ENCODE assay signal across 27 cellular contexts in the genomic region with DNA sequence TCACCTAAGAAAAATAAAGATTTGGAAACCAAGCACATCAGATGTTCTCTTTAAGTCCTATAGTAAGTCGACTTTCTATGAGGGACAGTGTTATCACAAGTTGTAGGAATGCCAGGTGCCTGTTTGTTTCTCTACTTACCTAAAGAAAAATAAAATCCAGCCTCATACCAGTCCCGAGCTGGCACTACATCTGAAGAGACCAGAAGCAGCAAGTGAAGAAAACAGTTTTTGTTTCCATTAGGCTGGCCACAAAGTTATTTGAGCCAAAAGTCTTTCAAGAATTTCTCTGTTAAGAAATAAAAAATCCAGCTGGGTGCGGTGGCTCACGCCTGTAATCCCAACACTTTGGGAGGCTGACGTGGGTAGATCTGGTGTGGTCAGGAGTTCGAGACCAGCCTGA.
"Had no signal": no experiment of that assay in that cellular context is flagged by ENCODE, and none has a peak within 500 bp of the region (broad histone marks: within the 10 kb centered on the region; RNA-seq: fewer than 3 reads in every experiment).

No MANE protein-coding gene starts in this region.

- H3K4me1 Mint-ChIP-seq: stimulated activated effector memory CD8-positive, alpha-beta T cell treated with anti-CD3 and anti-CD28 coated beads, Interleukin-12 subunit alpha, Interleukin-12 subunit beta, amount 100 ng/mL, for 72 hours; stimulated activated memory B cell treated with anti-CD40 and anti-IgM and Interleukin-4, amounts not matched to agents 10 μg/mL and 1 μg/mL and 100 μg/mL, for 72 hours; stimulated activated naive B cell treated with anti-CD40 and anti-IgM and Interleukin-4, amounts not matched to agents 10 μg/mL and 1 μg/mL and 100 μg/mL, for 72 hours; stimulated activated naive CD8-positive, alpha-beta T cell treated with anti-CD3 and anti-CD28 coated beads, Interleukin-15, amount 100 ng/mL, for 72 hours had no signal

- H3K27me3 Mint-ChIP-seq: stimulated activated memory B cell treated with anti-CD40 and anti-IgM and Interleukin-4, amounts not matched to agents 10 μg/mL and 1 μg/mL and 100 μg/mL, for 72 hours; stimulated activated naive B cell treated with anti-CD40 and anti-IgM and Interleukin-4, amounts not matched to agents 10 μg/mL and 1 μg/mL and 100 μg/mL, for 72 hours; stimulated activated naive CD8-positive, alpha-beta T cell treated with anti-CD3 and anti-CD28 coated beads, Interleukin-15, amount 100 ng/mL, for 72 hours; stimulated activated naive CD8-positive, alpha-beta T cell treated with anti-CD3 and anti-CD28 coated beads, Interleukin-15, Interleukin-2, amounts not matched to agents 100 ng/mL and 50 ng/mL, for 24 hours; type B pancreatic cell had no signal

- DNase-seq: stimulated activated CD4-positive, alpha-beta T cell treated with anti-CD3 and anti-CD28 coated beads, Interleukin-2, amount 100 ng/mL, for 48 hours; stimulated activated CD4-positive, alpha-beta T cell treated with anti-CD3 and anti-CD28 coated beads, Interleukin-4, amount 100 ng/mL, for 1 hour; stimulated activated CD4-positive, alpha-beta T cell treated with anti-CD3 and anti-CD28 coated beads, Interleukin-4, amount 100 ng/mL, for 24 hours; stimulated activated CD4-positive, alpha-beta T cell treated with anti-CD3 and anti-CD28 coated beads, Interleukin-4, amount 100 ng/mL, for 4 hours; stimulated activated CD8-positive, alpha-beta memory T cell treated with anti-CD3 and anti-CD28 coated beads, Interleukin-4, amount 100 ng/mL, for 48 hours; stimulated activated naive B cell treated with anti-CD40 and anti-IgM and Interleukin-4, amounts not matched to agents 10 μg/mL and 1 μg/mL and 100 μg/mL, for 72 hours; stimulated activated naive CD4-positive, alpha-beta T cell; stimulated activated naive CD4-positive, alpha-beta T cell treated with Interleukin-2 at 50 U/mL for 16 hours; stimulated activated naive CD8-positive, alpha-beta T cell treated with anti-CD3 and anti-CD28 coated beads, Interleukin-15, amount 100 ng/mL, for 72 hours; stimulated activated naive CD8-positive, alpha-beta T cell treated with anti-CD3 and anti-CD28 coated beads, Interleukin-15, Interleukin-2, amounts not matched to agents 100 U/mL and 50 U/mL, for 24 hours; stomach; substantia nigra; testis; tibial artery; transverse colon; trophoblast cell; upper lobe of left lung; upper lobe of right lung; uterus had no signal

- H3K9me3 Mint-ChIP-seq: stimulated activated naive CD8-positive, alpha-beta T cell treated with anti-CD3 and anti-CD28 coated beads, Interleukin-15, amount 100 ng/mL, for 72 hours; stimulated activated naive CD8-positive, alpha-beta T cell treated with anti-CD3 and anti-CD28 coated beads, Interleukin-15, Interleukin-2, amounts not matched to agents 100 ng/mL and 50 ng/mL, for 24 hours; type B pancreatic cell had no signal

- H3K27ac Mint-ChIP-seq: stimulated activated effector memory CD8-positive, alpha-beta T cell treated with anti-CD3 and anti-CD28 coated beads, Interleukin-12 subunit alpha, Interleukin-12 subunit beta, amount 100 ng/mL, for 72 hours; stimulated activated memory B cell treated with anti-CD40 and anti-IgM and Interleukin-4, amounts not matched to agents 10 μg/mL and 1 μg/mL and 100 μg/mL, for 72 hours; stimulated activated naive B cell treated with anti-CD40 and anti-IgM and Interleukin-4, amounts not matched to agents 10 μg/mL and 1 μg/mL and 100 μg/mL, for 72 hours; stimulated activated naive CD8-positive, alpha-beta T cell treated with anti-CD3 and anti-CD28 coated beads, Interleukin-15, amount 100 ng/mL, for 72 hours; stimulated activated naive CD8-positive, alpha-beta T cell treated with anti-CD3 and anti-CD28 coated beads, Interleukin-15, Interleukin-2, amounts not matched to agents 100 ng/mL and 50 ng/mL, for 24 hours; type B pancreatic cell had no signal

- H3K4me3 Mint-ChIP-seq: stimulated activated effector memory CD8-positive, alpha-beta T cell treated with anti-CD3 and anti-CD28 coated beads, Interleukin-12 subunit alpha, Interleukin-12 subunit beta, amount 100 ng/mL, for 72 hours; stimulated activated memory B cell treated with anti-CD40 and anti-IgM and Interleukin-4, amounts not matched to agents 10 μg/mL and 1 μg/mL and 100 μg/mL, for 72 hours; stimulated activated naive B cell treated with anti-CD40 and anti-IgM and Interleukin-4, amounts not matched to agents 10 μg/mL and 1 μg/mL and 100 μg/mL, for 72 hours; stimulated activated naive CD8-positive, alpha-beta T cell treated with anti-CD3 and anti-CD28 coated beads, Interleukin-15, amount 100 ng/mL, for 72 hours; stimulated activated naive CD8-positive, alpha-beta T cell treated with anti-CD3 and anti-CD28 coated beads, Interleukin-15, Interleukin-2, amounts not matched to agents 100 ng/mL and 50 ng/mL, for 24 hours; type B pancreatic cell had no signal

- H3K9me3 ChIP-seq: stomach, suprapubic skin, testis, thoracic aorta, tibial artery, tibial nerve, transverse colon, upper lobe of left lung, upper lobe of right lung, uterus, vagina had no signal

- H3K4me1 ChIP-seq: testis, tibial artery, upper lobe of right lung, uterus, vagina had no signal

- H3K27me3 ChIP-seq: stomach, suprapubic skin, testis, tibial artery, tibial nerve, transverse colon, upper lobe of left lung, upper lobe of right lung, uterus, vagina had no signal

- H3K36me3 ChIP-seq: stomach, suprapubic skin, thoracic aorta, tibial artery, tibial nerve, transverse colon, upper lobe of left lung, upper lobe of right lung, uterus, vagina had no signal

- H3K36me3 Mint-ChIP-seq: stimulated activated effector memory CD8-positive, alpha-beta T cell treated with anti-CD3 and anti-CD28 coated beads, Interleukin-12 subunit alpha, Interleukin-12 subunit beta, amount 100 ng/mL, for 72 hours; stimulated activated memory B cell treated with anti-CD40 and anti-IgM and Interleukin-4, amounts not matched to agents 10 μg/mL and 1 μg/mL and 100 μg/mL, for 72 hours; stimulated activated naive B cell treated with anti-CD40 and anti-IgM and Interleukin-4, amounts not matched to agents 10 μg/mL and 1 μg/mL and 100 μg/mL, for 72 hours; type B pancreatic cell had no signal

- ATAC-seq: stimulated activated effector memory CD8-positive, alpha-beta T cell treated with anti-CD3 and anti-CD28 coated beads, Interleukin-12 subunit alpha, Interleukin-12 subunit beta, amount 100 ng/mL, for 72 hours; stimulated activated memory B cell treated with anti-CD40 and anti-IgM and Interleukin-4, amounts not matched to agents 10 μg/mL and 1 μg/mL and 100 μg/mL, for 72 hours; stimulated activated naive B cell treated with anti-CD40 and anti-IgM and Interleukin-4, amounts not matched to agents 10 μg/mL and 1 μg/mL and 100 μg/mL, for 72 hours; stimulated activated naive CD8-positive, alpha-beta T cell treated with anti-CD3 and anti-CD28 coated beads, Interleukin-15, amount 100 ng/mL, for 72 hours; stimulated activated naive CD8-positive, alpha-beta T cell treated with anti-CD3 and anti-CD28 coated beads, Interleukin-15, Interleukin-2, amounts not matched to agents 100 U/mL and 50 U/mL, for 24 hours; upper lobe of right lung had no signal

- H3K4me3 ChIP-seq: stomach, suprapubic skin, testis, thoracic aorta, tibial artery, tibial nerve, transverse colon, upper lobe of left lung, upper lobe of right lung, uterus, vagina had no signal

- H3K27ac ChIP-seq: stomach, suprapubic skin, testis, thoracic aorta, tibial artery, tibial nerve, transverse colon, upper lobe of left lung, upper lobe of right lung, uterus, vagina had no signal
